Comparison of ENCODE assay signal across 9 cellular contexts in genomic region chr6:15365273-15365687, GRCh38.
DNase-seq lines count a peak whose midpoint lies in the region; ATAC-seq and TF ChIP-seq lines count a peak whose summit lies in the region.
"Had no signal": no experiment of that assay in that cellular context is flagged by ENCODE, and none has a peak within 500 bp of the region (broad histone marks: within the 10 kb centered on the region; RNA-seq: fewer than 3 reads in every experiment).

No MANE protein-coding gene starts in this region.

- peaks cover 100% of the 10 kb centered on the region for H3K79me2 ChIP-seq in neural progenitor cell (ENCODE audit: low read depth)

- H3K9me3 Mint-ChIP-seq in activated T-cell treated with anti-CD3 and anti-CD28 coated beads, Interleukin-2, amount 50 U/mL, for 72 hours = no peaks in the 10 kb centered on the region
- H3K9me3 Mint-ChIP-seq in neural progenitor cell = peaks cover 7% of the 10 kb centered on the region

- H3K9ac ChIP-seq in neural progenitor cell = no peak overlapping the region

- H3K36me3 ChIP-seq in neural progenitor cell (no peaks in the 10 kb centered on the region), upper lobe of right lung (no peaks in the 10 kb centered on the region)

- peak overlapping the region; percentile 37 to 46 for H3K4me3 Mint-ChIP-seq in activated T-cell treated with anti-CD3 and anti-CD28 coated beads, Interleukin-2, amount 50 U/mL, for 72 hours
- peak overlapping the region; percentile 75 for H3K4me3 Mint-ChIP-seq in neural progenitor cell

- peak; percentile 19 for DNase-seq in stimulated activated CD4-positive, alpha-beta T cell treated with anti-CD3 and anti-CD28 coated beads, Interleukin-12 subunit alpha, Interleukin-12 subunit beta, amount 100 ng/mL, for 4 hours
- DNase-seq in stimulated activated CD4-positive, alpha-beta T cell treated with anti-CD3 and anti-CD28 coated beads, Interleukin-2, amount 100 ng/mL, for 48 hours = no peak
- DNase-seq in NCI-H774 (lab: John Stamatoyannopoulos, UW) (peak; percentile 85), fibroblast of the aortic adventitia (ENCODE audit: low read depth) (peak; percentile 52), neural progenitor cell (ENCODE audit: low spot score) (peak; percentile 65), upper lobe of right lung (peak; percentile 78), DMS114 treated with DMSO at 0.1 percent for 48 hours (lab: John Stamatoyannopoulos, UW; ENCODE audit: unreplicated experiment) (no peak)
- peak; percentile 24 to 55 for DNase-seq in activated T-cell treated with anti-CD3 and anti-CD28 coated beads, Interleukin-2, amount 50 U/mL, for 72 hours
- DNase-seq: DND-41 had no signal

- H3K36me3 Mint-ChIP-seq in activated T-cell treated with anti-CD3 and anti-CD28 coated beads, Interleukin-2, amount 50 U/mL, for 72 hours (ENCODE audit: insufficient read depth in 2 of 2) = peaks cover 3 to 18% of the 10 kb centered on the region in 2 donors
- H3K36me3 Mint-ChIP-seq in neural progenitor cell = peaks cover 14% of the 10 kb centered on the region

- H3K27ac ChIP-seq in neural progenitor cell (no peak overlapping the region), upper lobe of right lung (peak overlapping the region; percentile 21)

- H3K9me3 ChIP-seq in neural progenitor cell (ENCODE audit: low read depth) (no peaks in the 10 kb centered on the region), upper lobe of right lung (no peaks in the 10 kb centered on the region)

- H3K4me1 Mint-ChIP-seq in activated T-cell treated with anti-CD3 and anti-CD28 coated beads, Interleukin-2, amount 50 U/mL, for 72 hours (ENCODE audit: low read depth) = peaks cover 10% of the 10 kb centered on the region
- H3K4me1 Mint-ChIP-seq in neural progenitor cell = peaks cover 41% of the 10 kb centered on the region

- H3K27me3 ChIP-seq in neural progenitor cell = no peaks in the 10 kb centered on the region
- no peaks in the 10 kb centered on the region for H3K27me3 ChIP-seq in upper lobe of right lung

- intact Hi-C loops in upper lobe of right lung (cut with DNase I) = no loop called here

- peak; percentile 40 to 57 for ATAC-seq in activated T-cell treated with anti-CD3 and anti-CD28 coated beads, Interleukin-2, amount 50 U/mL, for 72 hours (replicated peaks in 1 of 2)
- ATAC-seq in upper lobe of right lung = peak; percentile 80

- no peak overlapping the region for H2AFZ ChIP-seq in neural progenitor cell (replicated peaks)

- H3K4me3 ChIP-seq in fibroblast of the aortic adventitia (ENCODE audit: low read depth, low read length) (no peak overlapping the region), neural progenitor cell (no peak overlapping the region), upper lobe of right lung (no peak overlapping the region)

- H3K4me2 ChIP-seq in neural progenitor cell = peak overlapping the region; percentile 53

- H3K4me1 ChIP-seq in neural progenitor cell = peaks cover 47% of the 10 kb centered on the region
- H3K4me1 ChIP-seq in upper lobe of right lung = peaks cover 46% of the 10 kb centered on the region

- no peak overlapping the region for H3K27ac Mint-ChIP-seq in activated T-cell treated with anti-CD3 and anti-CD28 coated beads, Interleukin-2, amount 50 U/mL, for 72 hours
- peak overlapping the region; percentile 46 for H3K27ac Mint-ChIP-seq in neural progenitor cell

- TF ChIP-seq CTCF in fibroblast of the aortic adventitia (IDR thresholded peaks at IDR 0.05; ENCODE audit: insufficient read depth, low read length) (no peak), neural progenitor cell (IDR thresholded peaks at IDR 0.05) (no peak), upper lobe of right lung (IDR thresholded peaks at IDR 0.05) (no peak)

- peaks cover 14% of the 10 kb centered on the region for H3F3A ChIP-seq in neural progenitor cell (ENCODE audit: low read depth)

- no peaks in the 10 kb centered on the region for H3K27me3 Mint-ChIP-seq in activated T-cell treated with anti-CD3 and anti-CD28 coated beads, Interleukin-2, amount 50 U/mL, for 72 hours (ENCODE audit: low read depth)
- H3K27me3 Mint-ChIP-seq in neural progenitor cell (ENCODE audit: insufficient read depth, low read depth) = peaks cover 2% of the 10 kb centered on the region

- H4K20me1 ChIP-seq in neural progenitor cell (ENCODE audit: low read depth) = peaks cover 88% of the 10 kb centered on the region

Comparison
In these comparisons a context has a peak if more than half of its experiments do, and no peak if none do; other contexts are left out.
1. DNase-seq: peak in stimulated activated CD4-positive, alpha-beta T cell treated with anti-CD3 and anti-CD28 coated beads, Interleukin-12 subunit alpha, Interleukin-12 subunit beta, amount 100 ng/mL, for 4 hours (single experiment), NCI-H774 (single experiment), activated T-cell treated with anti-CD3 and anti-CD28 coated beads, Interleukin-2, amount 50 U/mL, for 72 hours (2 of 2), fibroblast of the aortic adventitia (single experiment), neural progenitor cell (single experiment) and upper lobe of right lung (single experiment); none in stimulated activated CD4-positive, alpha-beta T cell treated with anti-CD3 and anti-CD28 coated beads, Interleukin-2, amount 100 ng/mL, for 48 hours (0 of 2) and DMS114 treated with DMSO at 0.1 percent for 48 hours (single experiment).